27 cellular contexts compared by ENCODE assay signal in the genomic region with DNA sequence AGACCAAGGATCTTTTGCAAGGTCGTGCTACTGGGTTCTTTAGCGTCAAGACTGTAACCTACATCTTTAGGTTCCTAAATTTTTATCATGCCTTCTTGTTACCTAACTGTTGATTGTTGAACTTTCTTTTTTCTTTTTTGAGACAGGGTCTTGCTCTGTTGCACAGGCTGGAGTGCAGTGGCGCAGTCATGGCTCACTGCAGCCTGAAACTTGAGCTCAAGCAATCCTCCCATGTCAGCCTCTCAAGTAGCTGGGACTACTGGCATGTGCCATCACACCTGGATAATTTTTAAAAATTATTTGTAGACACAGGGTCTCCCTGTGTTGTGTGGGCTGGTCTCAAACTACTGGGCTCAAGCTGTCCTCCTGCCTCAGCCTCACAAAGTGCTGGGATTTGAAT. TPM values are rescaled to one million over a fixed set of nuclear protein-coding genes. Genes with fewer than 3 reads are reported as not detected.
A peak's percentile ranks its signal among the peaks of the same experiment; 100 is the strongest.
DNase-seq lines count a peak whose midpoint lies in the region.
"Had no signal": no experiment of that assay in that cellular context is flagged by ENCODE, and none has a peak within 500 bp of the region (broad histone marks: within the 10 kb centered on the region; RNA-seq: fewer than 3 reads in every experiment).

No MANE protein-coding gene starts in this region.

- no peaks in the 10 kb centered on the region for H3K79me1 ChIP-seq in mesendoderm (ENCODE audit: low read length)

- no peak overlapping the region for H3K56ac ChIP-seq in mesendoderm (ENCODE audit: low read length)

- DNase-seq in NCI-H510A treated with DMSO at 0.1 percent for 48 hours (lab: John Stamatoyannopoulos, UW) (peak; percentile 38), NCI-H510A (lab: John Stamatoyannopoulos, UW) (no peak), NCI-H2029 (lab: John Stamatoyannopoulos, UW) (peak; percentile 60), mesendoderm (no peak), GF-D8 (lab: John Stamatoyannopoulos, UW) (no peak), inferior parietal cortex (ENCODE audit: extremely low spot score) (no peak)
- no peak for DNase-seq in activated effector memory CD4-positive, alpha-beta T cell treated with Interleukin-2 at 50 U/mL for 16 hours
- DNase-seq: AML-193; C1 segment of cervical spinal cord; CD4-positive, alpha-beta memory T cell; DMS 273 treated with DMSO at 0.1 percent for 48 hours; H9; HFFc6; NCI-H1092; NCI-H1436; NCI-H187; NCI-H2107; NCI-H226; NCI-H524; NCI-H82; NK-92 treated with Interleukin-12 subunit alpha and Interleukin-12 subunit beta, amount 100 ng/mL, for 24 hours; PC-9; SJCRH30; T-helper 2 cell had no signal

- WGBS in mesendoderm (ENCODE audit: extremely low coverage, insufficient coverage, low lambda C conversion rate): no CpG with 5 or more reads among the region's 3 CpGs

- no peak overlapping the region for H4K8ac ChIP-seq in mesendoderm (ENCODE audit: low read depth, low read length)

- H3K9ac ChIP-seq in mesendoderm (ENCODE audit: low read length): no peak overlapping the region
- H3K9ac ChIP-seq: KMS-11 had no signal

- H3K18ac ChIP-seq in mesendoderm (ENCODE audit: low read length): no peak overlapping the region

- no peak overlapping the region for H2BK5ac ChIP-seq in mesendoderm (ENCODE audit: low read length)

- peaks cover 2% of the 10 kb centered on the region for H3K27me3 ChIP-seq in mesendoderm (ENCODE audit: insufficient read depth, low read length, poor library complexity)
- H3K27me3 ChIP-seq: SJCRH30 had no signal

- no peak overlapping the region for H3K4me2 ChIP-seq in mesendoderm (ENCODE audit: low read length)
- H3K4me2 ChIP-seq: GM23338, KMS-11, PC-9 had no signal

- H2BK120ac ChIP-seq in mesendoderm (ENCODE audit: low read depth, low read length): no peak overlapping the region

- no peaks in the 10 kb centered on the region for H3K79me2 ChIP-seq in mesendoderm (ENCODE audit: control insufficient read depth, insufficient read depth, low read length)

- no peak overlapping the region for H4K5ac ChIP-seq in mesendoderm (ENCODE audit: low read length)

- H3K4me1 ChIP-seq in mesendoderm (ENCODE audit: control insufficient read depth, low read depth, low read length): peaks cover 2% of the 10 kb centered on the region

- H3K23ac ChIP-seq in mesendoderm (ENCODE audit: low read length): no peak overlapping the region

- H3K4me3 ChIP-seq in mesendoderm (ENCODE audit: low read length): no peak overlapping the region
- H3K4me3 ChIP-seq: GM12878, GM23338, PC-9, SJCRH30 had no signal

- peak overlapping the region; percentile 19 for H2BK15ac ChIP-seq in mesendoderm (replicated peaks; ENCODE audit: low read depth)

- H2AK5ac ChIP-seq in mesendoderm (ENCODE audit: low read length): no peak overlapping the region

- no peak overlapping the region for H3K27ac ChIP-seq in mesendoderm (ENCODE audit: low read depth, low read length)
- H3K27ac ChIP-seq: KMS-11, PC-9, SJCRH30 had no signal

- H3K4ac ChIP-seq in mesendoderm (ENCODE audit: low read depth, low read length): peak overlapping the region; percentile 31

- no peaks in the 10 kb centered on the region for H3K36me3 ChIP-seq in mesendoderm (ENCODE audit: control insufficient read depth, insufficient read depth, low read length)
- H3K36me3 ChIP-seq: SJCRH30 had no signal

RNA-seq across cellular contexts. Expression of gene NFIA, which starts 52.9 kb away (rescaled TPM):
- polyA plus RNA-seq in mesendoderm (2013, experiment 1 of 2): 0.46 TPM
- 0.45 TPM for polyA plus RNA-seq in mesendoderm (2013, experiment 2 of 2)

Comparison
In these comparisons a context has a peak if more than half of its experiments do, and no peak if none do; other contexts are left out.
1. DNase-seq: peak in NCI-H510A treated with DMSO at 0.1 percent for 48 hours (single experiment) and NCI-H2029 (single experiment); none in NCI-H510A (single experiment), mesendoderm (single experiment), GF-D8 (single experiment), activated effector memory CD4-positive, alpha-beta T cell treated with Interleukin-2 at 50 U/mL for 16 hours (single experiment) and inferior parietal cortex (single experiment).